In the genomic region with DNA sequence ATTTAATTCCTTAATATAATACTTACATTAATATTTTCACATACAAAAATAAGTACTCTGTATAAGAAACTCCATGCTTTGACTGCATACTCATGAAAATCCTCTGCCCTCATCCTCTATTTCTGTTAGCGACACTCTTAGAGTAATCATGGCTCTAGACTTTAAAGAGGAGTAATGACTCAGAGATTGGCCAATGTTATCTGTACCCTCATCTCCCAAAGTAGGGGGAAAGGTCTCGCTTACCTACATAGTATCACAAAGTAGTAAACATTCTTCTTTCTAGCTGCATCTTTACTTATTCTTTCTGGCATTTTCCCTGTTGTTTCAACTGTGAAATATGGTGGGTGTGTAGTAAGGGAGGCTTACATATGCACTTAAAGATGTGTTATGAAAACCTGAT, we compare ENCODE assay signal across 38 cellular contexts. TPM values are rescaled to one million over a fixed set of nuclear protein-coding genes. Genes with fewer than 3 reads are reported as not detected.
"Had no signal": no experiment of that assay in that cellular context is flagged by ENCODE, and none has a peak within 500 bp of the region (broad histone marks: within the 10 kb centered on the region; RNA-seq: fewer than 3 reads in every experiment).

No MANE protein-coding gene starts in this region.

- DNase-seq: activated effector memory CD4-positive, alpha-beta T cell treated with anti-CD3 and anti-CD28 coated beads, Interleukin-2, amount 50 U/mL, for 16 hours; activated effector memory CD4-positive, alpha-beta T cell treated with Interleukin-2 at 50 U/mL for 16 hours; activated gamma-delta T cell; activated gamma-delta T cell treated with Interleukin-2 at 50 U/mL for 16 hours; activated naive CD4-positive, alpha-beta T cell; activated naive CD4-positive, alpha-beta T cell treated with anti-CD3 and anti-CD28 coated beads for 36 hours; activated naive CD4-positive, alpha-beta T cell treated with anti-CD3 and anti-CD28 coated beads, Interleukin-2, amount 10 ng/mL, durations not matched to agents 7 days and 5 days; activated naive CD4-positive, alpha-beta T cell treated with anti-CD3 and anti-CD28 coated beads, Interleukin-2, amount 50 U/mL, for 16 hours; activated naive CD4-positive, alpha-beta T cell treated with Interleukin-2 at 50 U/mL for 16 hours; activated naive CD8-positive, alpha-beta T cell treated with anti-CD3 and anti-CD28 coated beads for 36 hours; activated naive CD8-positive, alpha-beta T cell treated with anti-CD3 and anti-CD28 coated beads, Interleukin-2, amount 10 ng/mL, durations not matched to agents 7 days and 5 days; activated naive CD8-positive, alpha-beta T cell treated with anti-CD3 and anti-CD28 coated beads, Interleukin-2, amount 50 U/mL, for 24 hours; activated T-cell treated with anti-CD3 and anti-CD28 coated beads for 4 hours; activated T-cell treated with anti-CD3 and anti-CD28 coated beads, Interleukin-2, amount 50 U/mL, for 24 hours; activated T-cell treated with anti-CD3 and anti-CD28 coated beads, Interleukin-2, amount 50 U/mL, for 4 hours; activated T-cell treated with anti-CD3 and anti-CD28 coated beads, Interleukin-2, amount 50 U/mL, for 48 hours; adrenal gland; amniotic stem cell; amygdala; anterior cingulate cortex; aorta; body of pancreas; brain microvascular endothelial cell; caudate nucleus; central memory CD4-positive, alpha-beta T cell; cerebellar nuclear complex had no signal

- H3K9me3 ChIP-seq: adrenal gland, ascending aorta, body of pancreas, breast epithelium had no signal

- H3K27ac Mint-ChIP-seq: activated naive CD4-positive, alpha-beta T cell treated with anti-CD3 and anti-CD28 coated beads for 36 hours; activated naive CD4-positive, alpha-beta T cell treated with anti-CD3 and anti-CD28 coated beads, Interleukin-2, amount 10 ng/mL, durations not matched to agents 7 days and 5 days; activated naive CD4-positive, alpha-beta T cell treated with anti-CD3 and anti-CD28 coated beads, Interleukin-2, amount 50 U/mL, for 24 hours; activated naive CD4-positive, alpha-beta T cell treated with anti-CD3 and anti-CD28 coated beads, Interleukin-2, amount 50 U/mL, for 72 hours; activated naive CD8-positive, alpha-beta T cell; activated naive CD8-positive, alpha-beta T cell treated with anti-CD3 and anti-CD28 coated beads for 36 hours; activated naive CD8-positive, alpha-beta T cell treated with anti-CD3 and anti-CD28 coated beads, Interleukin-2, amount 10 ng/mL, durations not matched to agents 7 days and 5 days; activated naive CD8-positive, alpha-beta T cell treated with anti-CD3 and anti-CD28 coated beads, Interleukin-2, amount 50 U/mL, for 24 hours; activated T-cell treated with anti-CD3 and anti-CD28 coated beads, Interleukin-2, amount 50 U/mL, for 24 hours; activated T-helper 1 cell treated with anti-CD3 and anti-CD28 coated beads, Interleukin-12 subunit alpha, Interleukin-12 subunit beta, Interleukin-2, Interleukin-4 antibody, amounts not matched to agents 30 ng/mL and 10 ng/mL and 1 ng/mL, durations not matched to agents 14 hours and 24 hours and 36 hours; activated T-helper 17 cell treated with anti-CD3 and anti-CD28 coated beads, Interleukin-2, amount 50 U/mL, for 72 hours; activated T-helper 2 cell treated with anti-CD3 and anti-CD28 coated beads, Interferon-gamma antibody, Interleukin-2, Interleukin-4, amounts not matched to agents 10 μg/mL and 5 μg/mL and 100 μg/mL, durations not matched to agents 14 hours and 24 hours and 36 hours; brain had no signal

- H3K27ac ChIP-seq: adrenal gland, ascending aorta, body of pancreas, brain microvascular endothelial cell, breast epithelium, cardiac muscle cell had no signal

- H3K27me3 Mint-ChIP-seq: activated naive CD4-positive, alpha-beta T cell treated with anti-CD3 and anti-CD28 coated beads, Interleukin-2, amount 10 ng/mL, durations not matched to agents 7 days and 5 days; activated naive CD4-positive, alpha-beta T cell treated with anti-CD3 and anti-CD28 coated beads, Interleukin-2, amount 50 U/mL, for 24 hours; activated naive CD8-positive, alpha-beta T cell; activated naive CD8-positive, alpha-beta T cell treated with anti-CD3 and anti-CD28 coated beads for 36 hours; activated naive CD8-positive, alpha-beta T cell treated with anti-CD3 and anti-CD28 coated beads, Interleukin-2, amount 10 ng/mL, durations not matched to agents 7 days and 5 days; activated naive CD8-positive, alpha-beta T cell treated with anti-CD3 and anti-CD28 coated beads, Interleukin-2, amount 50 U/mL, for 24 hours; activated T-cell treated with anti-CD3 and anti-CD28 coated beads, Interleukin-2, amount 50 U/mL, for 24 hours; brain; central memory CD8-positive, alpha-beta T cell had no signal

- H3K4me3 Mint-ChIP-seq: activated naive CD4-positive, alpha-beta T cell treated with anti-CD3 and anti-CD28 coated beads for 36 hours; activated naive CD4-positive, alpha-beta T cell treated with anti-CD3 and anti-CD28 coated beads, Interleukin-2, amount 10 ng/mL, durations not matched to agents 7 days and 5 days; activated naive CD4-positive, alpha-beta T cell treated with anti-CD3 and anti-CD28 coated beads, Interleukin-2, amount 50 U/mL, for 24 hours; activated naive CD8-positive, alpha-beta T cell; activated naive CD8-positive, alpha-beta T cell treated with anti-CD3 and anti-CD28 coated beads for 36 hours; activated naive CD8-positive, alpha-beta T cell treated with anti-CD3 and anti-CD28 coated beads, Interleukin-2, amount 10 ng/mL, durations not matched to agents 7 days and 5 days; activated naive CD8-positive, alpha-beta T cell treated with anti-CD3 and anti-CD28 coated beads, Interleukin-2, amount 50 U/mL, for 24 hours; activated T-cell treated with anti-CD3 and anti-CD28 coated beads, Interleukin-2, amount 50 U/mL, for 24 hours; activated T-cell treated with anti-CD3 and anti-CD28 coated beads, Interleukin-2, amount 50 U/mL, for 4 hours; activated T-helper 1 cell treated with anti-CD3 and anti-CD28 coated beads, Interleukin-12 subunit alpha, Interleukin-12 subunit beta, Interleukin-2, Interleukin-4 antibody, amounts not matched to agents 30 ng/mL and 10 ng/mL and 1 ng/mL, durations not matched to agents 14 hours and 24 hours and 36 hours; activated T-helper 17 cell treated with anti-CD3 and anti-CD28 coated beads, Interleukin-2, amount 50 U/mL, for 72 hours; brain; central memory CD8-positive, alpha-beta T cell had no signal

- ATAC-seq: activated naive CD4-positive, alpha-beta T cell treated with anti-CD3 and anti-CD28 coated beads, Interleukin-2, amount 50 U/mL, for 72 hours; activated naive CD8-positive, alpha-beta T cell treated with anti-CD3 and anti-CD28 coated beads, Interleukin-2, amount 50 U/mL, for 24 hours; activated T-cell treated with anti-CD3 and anti-CD28 coated beads, Interleukin-2, amount 50 U/mL, for 4 hours; activated T-helper 17 cell treated with anti-CD3 and anti-CD28 coated beads, Interleukin-2, amount 50 U/mL, for 72 hours; body of pancreas had no signal

- H3K36me3 ChIP-seq: adrenal gland, ascending aorta, brain microvascular endothelial cell, breast epithelium, cardiac muscle cell had no signal

- H3K4me3 ChIP-seq: adrenal gland, ascending aorta, body of pancreas, breast epithelium, cardiac muscle cell had no signal

- H3K36me3 Mint-ChIP-seq: activated naive CD4-positive, alpha-beta T cell treated with anti-CD3 and anti-CD28 coated beads, Interleukin-2, amount 10 ng/mL, durations not matched to agents 7 days and 5 days; activated naive CD4-positive, alpha-beta T cell treated with anti-CD3 and anti-CD28 coated beads, Interleukin-2, amount 50 U/mL, for 24 hours; activated naive CD4-positive, alpha-beta T cell treated with anti-CD3 and anti-CD28 coated beads, Interleukin-2, amount 50 U/mL, for 72 hours; activated naive CD8-positive, alpha-beta T cell; activated naive CD8-positive, alpha-beta T cell treated with anti-CD3 and anti-CD28 coated beads for 36 hours; activated naive CD8-positive, alpha-beta T cell treated with anti-CD3 and anti-CD28 coated beads, Interleukin-2, amount 10 ng/mL, durations not matched to agents 7 days and 5 days; brain had no signal

- H3K9me3 Mint-ChIP-seq: activated naive CD4-positive, alpha-beta T cell treated with anti-CD3 and anti-CD28 coated beads, Interleukin-2, amount 10 ng/mL, durations not matched to agents 7 days and 5 days; activated naive CD4-positive, alpha-beta T cell treated with anti-CD3 and anti-CD28 coated beads, Interleukin-2, amount 50 U/mL, for 24 hours; activated naive CD8-positive, alpha-beta T cell treated with anti-CD3 and anti-CD28 coated beads, Interleukin-2, amount 10 ng/mL, durations not matched to agents 7 days and 5 days; activated T-cell treated with anti-CD3 and anti-CD28 coated beads, Interleukin-2, amount 50 U/mL, for 24 hours; activated T-helper 1 cell treated with anti-CD3 and anti-CD28 coated beads, Interleukin-12 subunit alpha, Interleukin-12 subunit beta, Interleukin-2, Interleukin-4 antibody, amounts not matched to agents 30 ng/mL and 10 ng/mL and 1 ng/mL, durations not matched to agents 14 hours and 24 hours and 36 hours; activated T-helper 2 cell treated with anti-CD3 and anti-CD28 coated beads, Interferon-gamma antibody, Interleukin-2, Interleukin-4, amounts not matched to agents 10 μg/mL and 5 μg/mL and 100 μg/mL, durations not matched to agents 14 hours and 24 hours and 36 hours had no signal

- H3K4me1 Mint-ChIP-seq: activated naive CD4-positive, alpha-beta T cell treated with anti-CD3 and anti-CD28 coated beads, Interleukin-2, amount 10 ng/mL, durations not matched to agents 7 days and 5 days; activated naive CD4-positive, alpha-beta T cell treated with anti-CD3 and anti-CD28 coated beads, Interleukin-2, amount 50 U/mL, for 24 hours; activated naive CD8-positive, alpha-beta T cell treated with anti-CD3 and anti-CD28 coated beads for 36 hours; activated naive CD8-positive, alpha-beta T cell treated with anti-CD3 and anti-CD28 coated beads, Interleukin-2, amount 10 ng/mL, durations not matched to agents 7 days and 5 days; activated naive CD8-positive, alpha-beta T cell treated with anti-CD3 and anti-CD28 coated beads, Interleukin-2, amount 50 U/mL, for 24 hours; activated T-helper 17 cell treated with anti-CD3 and anti-CD28 coated beads, Interleukin-2, amount 50 U/mL, for 72 hours; brain; central memory CD8-positive, alpha-beta T cell had no signal

- H3K27me3 ChIP-seq: adrenal gland, ascending aorta, body of pancreas, brain microvascular endothelial cell, breast epithelium, cardiac muscle cell had no signal

- H3K4me1 ChIP-seq: adrenal gland, ascending aorta, body of pancreas, breast epithelium had no signal

RNA-seq across cellular contexts. Expression of a gene that starts 29.8 kb away (rescaled TPM):
- total RNA-seq: activated naive CD4-positive, alpha-beta T cell treated with anti-CD3 and anti-CD28 coated beads for 36 hours; activated naive CD4-positive, alpha-beta T cell treated with anti-CD3 and anti-CD28 coated beads, Interleukin-2, amount 50 U/mL, for 72 hours; activated naive CD8-positive, alpha-beta T cell treated with anti-CD3 and anti-CD28 coated beads for 36 hours; activated naive CD8-positive, alpha-beta T cell treated with anti-CD3 and anti-CD28 coated beads, Interleukin-2, amount 10 ng/mL, durations not matched to agents 7 days and 5 days; activated T-cell treated with anti-CD3 and anti-CD28 coated beads, Interleukin-2, amount 50 U/mL, for 4 hours; activated T-helper 1 cell treated with anti-CD3 and anti-CD28 coated beads, Interleukin-12 subunit alpha, Interleukin-12 subunit beta, Interleukin-2, Interleukin-4 antibody, amounts not matched to agents 30 ng/mL and 10 ng/mL and 1 ng/mL, durations not matched to agents 14 hours and 24 hours and 36 hours; activated T-helper 17 cell treated with anti-CD3 and anti-CD28 coated beads, Interleukin-2, amount 50 U/mL, for 72 hours; activated T-helper 2 cell treated with anti-CD3 and anti-CD28 coated beads, Interferon-gamma antibody, Interleukin-2, Interleukin-4, amounts not matched to agents 10 μg/mL and 5 μg/mL and 100 μg/mL, durations not matched to agents 14 hours and 24 hours and 36 hours; ascending aorta; cardiac septum had no signal
- polyA plus RNA-seq: aorta had no signal
